Comparison of ENCODE assay signal across 13 cellular contexts in genomic region chr20:3071266-3071609, GRCh38. TPM values are rescaled to one million over a fixed set of nuclear protein-coding genes. Genes with fewer than 3 reads are reported as not detected.
DNase-seq lines count a peak whose midpoint lies in the region; ATAC-seq and TF ChIP-seq lines count a peak whose summit lies in the region.
"Had no signal": no experiment of that assay in that cellular context is flagged by ENCODE, and none has a peak within 500 bp of the region (broad histone marks: within the 10 kb centered on the region; RNA-seq: fewer than 3 reads in every experiment).

No MANE protein-coding gene starts in this region.

- TF ChIP-seq CTCF in activated CD8-positive, alpha-beta T cell treated with anti-CD3 and anti-CD28 coated beads for 36 hours (IDR thresholded peaks at IDR 0.05), result no peak

- intact Hi-C loops in activated CD4-positive, alpha-beta T cell treated with anti-CD3 and anti-CD28 coated beads for 36 hours (cut with DNase I, micrococcal nuclease), result loop anchor here in 1 of 2 experiments (5.0 kb wide), 1 partner anchor 86 kb away; the partner anchor contains the start of genes FASTKD5 and UBOX5
- intact Hi-C loops in activated CD8-positive, alpha-beta T cell treated with anti-CD3 and anti-CD28 coated beads for 36 hours (cut with micrococcal nuclease), result no loop called here

- no peaks in the 10 kb centered on the region for H3K27me3 Mint-ChIP-seq in activated CD4-positive, alpha-beta T cell treated with anti-CD3 and anti-CD28 coated beads for 36 hours
- no peaks in the 10 kb centered on the region for H3K27me3 Mint-ChIP-seq in activated CD8-positive, alpha-beta T cell treated with anti-CD3 and anti-CD28 coated beads for 36 hours
- peaks cover 1 to 12% (median 4%) of the 10 kb centered on the region in 3 donors for H3K27me3 Mint-ChIP-seq in immature natural killer cell (ENCODE audit: low read depth in 3 of 3)

- ATAC-seq in activated CD4-positive, alpha-beta T cell treated with anti-CD3 and anti-CD28 coated beads for 36 hours, result no peak
- ATAC-seq in activated CD8-positive, alpha-beta T cell treated with anti-CD3 and anti-CD28 coated beads for 36 hours, result no peak
- no peak for ATAC-seq in stimulated activated effector memory CD8-positive, alpha-beta T cell treated with anti-CD3 and anti-CD28 coated beads, Interleukin-12 subunit alpha, Interleukin-12 subunit beta, amount 100 ng/mL, for 72 hours
- no peak for ATAC-seq in GM21825 (IDR thresholded peaks at IDR 0.05; ENCODE audit: unreplicated experiment)

- peaks cover 24% of the 10 kb centered on the region for H3K4me1 Mint-ChIP-seq in activated CD4-positive, alpha-beta T cell treated with anti-CD3 and anti-CD28 coated beads for 36 hours
- peaks cover 13% of the 10 kb centered on the region for H3K4me1 Mint-ChIP-seq in activated CD8-positive, alpha-beta T cell treated with anti-CD3 and anti-CD28 coated beads for 36 hours (ENCODE audit: low read depth)
- H3K4me1 Mint-ChIP-seq in immature natural killer cell, result peaks cover 9 to 13% of the 10 kb centered on the region in 2 donors
- H3K4me1 Mint-ChIP-seq in stimulated activated effector memory CD8-positive, alpha-beta T cell treated with anti-CD3 and anti-CD28 coated beads, Interleukin-12 subunit alpha, Interleukin-12 subunit beta, amount 100 ng/mL, for 72 hours, result peaks cover 14% of the 10 kb centered on the region
- H3K4me1 Mint-ChIP-seq: brain had no signal

- no peak overlapping the region for H3K27ac Mint-ChIP-seq in activated CD4-positive, alpha-beta T cell treated with anti-CD3 and anti-CD28 coated beads for 36 hours
- H3K27ac Mint-ChIP-seq in activated CD8-positive, alpha-beta T cell treated with anti-CD3 and anti-CD28 coated beads for 36 hours, result no peak overlapping the region
- peak overlapping the region in 1 of 6 donors; percentile 42 for H3K27ac Mint-ChIP-seq in immature natural killer cell
- H3K27ac Mint-ChIP-seq in stimulated activated effector memory CD8-positive, alpha-beta T cell treated with anti-CD3 and anti-CD28 coated beads, Interleukin-12 subunit alpha, Interleukin-12 subunit beta, amount 100 ng/mL, for 72 hours, result peak overlapping the region; percentile 26
- H3K27ac Mint-ChIP-seq: brain had no signal

- CTCF ChIA-PET in activated CD4-positive, alpha-beta T cell treated with anti-CD3 and anti-CD28 coated beads for 36 hours (lab: Charles Lee), result interaction anchor here (1.0 kb wide), 1 partner anchor 44 kb away, joined by 3 read pairs; no protein-coding TSS in a partner anchor
- CTCF ChIA-PET in activated CD8-positive, alpha-beta T cell treated with anti-CD3 and anti-CD28 coated beads for 36 hours (lab: Charles Lee), result no interaction called here

- POLR2A ChIA-PET in activated CD4-positive, alpha-beta T cell treated with anti-CD3 and anti-CD28 coated beads for 36 hours (lab: Charles Lee), result interaction anchor here (1.0 kb wide), 1 partner anchor 11 kb away, joined by 3 read pairs; no protein-coding TSS in a partner anchor
- POLR2A ChIA-PET in activated CD8-positive, alpha-beta T cell treated with anti-CD3 and anti-CD28 coated beads for 36 hours (lab: Charles Lee), result interaction anchor here (1.1 to 1.5 kb wide), 2 partner anchors 26 to 85 kb away, joined by 3 read pairs; no protein-coding TSS in a partner anchor

- no peak for DNase-seq in activated CD4-positive, alpha-beta T cell treated with anti-CD3 and anti-CD28 coated beads for 36 hours
- DNase-seq in activated CD4-positive, alpha-beta T cell treated with anti-CD3 and anti-CD28 coated beads for 4 hours, result no peak
- no peak for DNase-seq in activated CD8-positive, alpha-beta T cell treated with anti-CD3 and anti-CD28 coated beads for 36 hours
- DNase-seq in immature natural killer cell, result no peak
- DNase-seq in stimulated activated effector memory CD8-positive, alpha-beta T cell treated with anti-CD3 and anti-CD28 coated beads, Interleukin-12 subunit alpha, Interleukin-12 subunit beta, amount 100 ng/mL, for 72 hours (ENCODE audit: low spot score in 2 of 2), result no peak
- DNase-seq in NCI-H774 (lab: John Stamatoyannopoulos, UW), result no peak
- DNase-seq in NCI-H1092 (lab: John Stamatoyannopoulos, UW), result no peak
- DNase-seq: NCI-H2029; stimulated activated CD4-positive, alpha-beta T cell treated with anti-CD3 and anti-CD28 coated beads, Interleukin-2, amount 100 ng/mL, for 24 hours; tibial artery had no signal

- H3K9me3 Mint-ChIP-seq in activated CD4-positive, alpha-beta T cell treated with anti-CD3 and anti-CD28 coated beads for 36 hours (ENCODE audit: low read depth), result no peaks in the 10 kb centered on the region
- no peaks in the 10 kb centered on the region for H3K9me3 Mint-ChIP-seq in activated CD8-positive, alpha-beta T cell treated with anti-CD3 and anti-CD28 coated beads for 36 hours
- H3K9me3 Mint-ChIP-seq in immature natural killer cell, result no peaks in the 10 kb centered on the region
- H3K9me3 Mint-ChIP-seq in stimulated activated effector memory CD8-positive, alpha-beta T cell treated with anti-CD3 and anti-CD28 coated beads, Interleukin-12 subunit alpha, Interleukin-12 subunit beta, amount 100 ng/mL, for 72 hours, result no peaks in the 10 kb centered on the region

- no peaks in the 10 kb centered on the region for H3K36me3 Mint-ChIP-seq in activated CD4-positive, alpha-beta T cell treated with anti-CD3 and anti-CD28 coated beads for 36 hours (ENCODE audit: low read depth)
- H3K36me3 Mint-ChIP-seq in activated CD8-positive, alpha-beta T cell treated with anti-CD3 and anti-CD28 coated beads for 36 hours (ENCODE audit: low read depth), result no peaks in the 10 kb centered on the region
- H3K36me3 Mint-ChIP-seq in immature natural killer cell, result peaks cover 0 to 3% (median 3%) of the 10 kb centered on the region in 3 donors
- H3K36me3 Mint-ChIP-seq in stimulated activated effector memory CD8-positive, alpha-beta T cell treated with anti-CD3 and anti-CD28 coated beads, Interleukin-12 subunit alpha, Interleukin-12 subunit beta, amount 100 ng/mL, for 72 hours, result no peaks in the 10 kb centered on the region
- H3K36me3 Mint-ChIP-seq: brain had no signal

- H3K4me3 Mint-ChIP-seq in activated CD4-positive, alpha-beta T cell treated with anti-CD3 and anti-CD28 coated beads for 36 hours, result peak overlapping the region; percentile 61
- peak overlapping the region; percentile 53 for H3K4me3 Mint-ChIP-seq in activated CD8-positive, alpha-beta T cell treated with anti-CD3 and anti-CD28 coated beads for 36 hours
- H3K4me3 Mint-ChIP-seq in immature natural killer cell, result peak overlapping the region; percentile 53 to 87 (median 83)
- peak overlapping the region; percentile 70 for H3K4me3 Mint-ChIP-seq in stimulated activated effector memory CD8-positive, alpha-beta T cell treated with anti-CD3 and anti-CD28 coated beads, Interleukin-12 subunit alpha, Interleukin-12 subunit beta, amount 100 ng/mL, for 72 hours
- H3K4me3 Mint-ChIP-seq: brain had no signal

RNA-seq across cellular contexts. Expression of gene OXT, which starts 0.2 kb away (rescaled TPM):
- under 1 TPM in 1 of 2 experiments, not detected in 1; 0.40 TPM for total RNA-seq in activated CD4-positive, alpha-beta T cell treated with anti-CD3 and anti-CD28 coated beads for 36 hours
- total RNA-seq in activated CD8-positive, alpha-beta T cell treated with anti-CD3 and anti-CD28 coated beads for 36 hours, result not detected
- polyA plus RNA-seq in immature natural killer cell, result 1 to 10 TPM in 1 of 3 donors, not detected in 2; 1.1 TPM
- total RNA-seq: RPMI7951 had no signal

RNA-seq across cellular contexts. Expression of gene AVP, which starts 13.3 kb away (rescaled TPM):
- not detected for total RNA-seq in activated CD4-positive, alpha-beta T cell treated with anti-CD3 and anti-CD28 coated beads for 36 hours
- not detected for total RNA-seq in activated CD8-positive, alpha-beta T cell treated with anti-CD3 and anti-CD28 coated beads for 36 hours
- polyA plus RNA-seq in immature natural killer cell, result not detected
- total RNA-seq: RPMI7951 had no signal

RNA-seq across cellular contexts. Expression of gene MRPS26, which starts 25.4 kb away (rescaled TPM):
- total RNA-seq in activated CD4-positive, alpha-beta T cell treated with anti-CD3 and anti-CD28 coated beads for 36 hours, result 100 to 1,000 TPM; 107 to 153 TPM
- 10 to 100 TPM; 63.6 to 70.0 TPM for total RNA-seq in activated CD8-positive, alpha-beta T cell treated with anti-CD3 and anti-CD28 coated beads for 36 hours
- polyA plus RNA-seq in immature natural killer cell, result 10 to 100 TPM; 65.2 to 76.5 (median 70.7) TPM

RNA-seq across cellular contexts. Expression of gene GNRH2, which starts 27.8 kb away (rescaled TPM):
- total RNA-seq in activated CD4-positive, alpha-beta T cell treated with anti-CD3 and anti-CD28 coated beads for 36 hours, result 1 to 10 TPM; 8.0 to 8.3 TPM
- under 1 TPM; 0.36 to 0.85 TPM for total RNA-seq in activated CD8-positive, alpha-beta T cell treated with anti-CD3 and anti-CD28 coated beads for 36 hours
- polyA plus RNA-seq in immature natural killer cell, result not detected
- total RNA-seq: RPMI7951 had no signal
